Comparison of ENCODE assay signal across 1 cellular context in genomic region chr20:23245553-23246128, GRCh38.
TF ChIP-seq lines count a peak whose summit lies in the region.

No MANE protein-coding gene starts in this region.

TF ChIP-seq in HepG2, 621 proteins besides CTCF, POLR2A, EP300 and RAD21 (continued from another document):
- peak; percentile 86 for TF ChIP-seq ZNF646 (CRISPR knock-in tag; IDR thresholded peaks at IDR 0.05)
